13 cellular contexts compared by ENCODE assay signal in genomic region chr5:435156-435790, GRCh38.
"Had no signal": no experiment of that assay in that cellular context is flagged by ENCODE, and none has a peak within 500 bp of the region (broad histone marks: within the 10 kb centered on the region; RNA-seq: fewer than 3 reads in every experiment).

No MANE protein-coding gene starts in this region.

- H3K4me3 ChIP-seq: hepatocyte, testis, vagina had no signal

- H3K36me3 ChIP-seq: vagina had no signal

- H3K4me3 Mint-ChIP-seq: brain; naive thymus-derived CD8-positive, alpha-beta T cell; stimulated activated naive CD8-positive, alpha-beta T cell treated with anti-CD3 and anti-CD28 coated beads, Interleukin-15, amount 100 ng/mL, for 72 hours had no signal

- DNase-seq: amniotic stem cell; dermis blood vessel endothelial cell; erythroblast; SK-N-SH; stimulated activated CD4-positive, alpha-beta T cell treated with anti-CD3 and anti-CD28 coated beads, Interleukin-15, amount 100 ng/mL, for 24 hours; stimulated activated CD4-positive, alpha-beta T cell treated with anti-CD3 and anti-CD28 coated beads, Interleukin-4, amount 100 ng/mL, for 24 hours; stimulated activated naive CD8-positive, alpha-beta T cell treated with anti-CD3 and anti-CD28 coated beads, Interleukin-15, amount 100 ng/mL, for 72 hours; T-helper 1 cell had no signal

- H3K4me1 ChIP-seq: testis had no signal

- H3K9me3 ChIP-seq: SK-N-SH, testis, vagina had no signal

- H3K27ac ChIP-seq: hepatocyte, testis, vagina had no signal

- H3K36me3 Mint-ChIP-seq: brain; naive thymus-derived CD8-positive, alpha-beta T cell had no signal

- H3K4me1 Mint-ChIP-seq: naive thymus-derived CD8-positive, alpha-beta T cell had no signal

- H3K27me3 Mint-ChIP-seq: stimulated activated naive CD8-positive, alpha-beta T cell treated with anti-CD3 and anti-CD28 coated beads, Interleukin-15, amount 100 ng/mL, for 72 hours had no signal

- ATAC-seq: naive thymus-derived CD8-positive, alpha-beta T cell had no signal

- H3K27ac Mint-ChIP-seq: naive thymus-derived CD8-positive, alpha-beta T cell had no signal

- H3K9me3 Mint-ChIP-seq: brain; naive thymus-derived CD8-positive, alpha-beta T cell; stimulated activated naive CD8-positive, alpha-beta T cell treated with anti-CD3 and anti-CD28 coated beads, Interleukin-15, amount 100 ng/mL, for 72 hours had no signal

- H3K27me3 ChIP-seq: hepatocyte, testis, vagina had no signal
